26 cellular contexts compared by ENCODE assay signal in genomic region chr5:117800261-117800660, GRCh38.
A peak's percentile ranks its signal among the peaks of the same experiment; 100 is the strongest.
DNase-seq lines count a peak whose midpoint lies in the region; ATAC-seq, FAIRE-seq and TF ChIP-seq lines count a peak whose summit lies in the region.
"Had no signal": no experiment of that assay in that cellular context is flagged by ENCODE, and none has a peak within 500 bp of the region (broad histone marks: within the 10 kb centered on the region; RNA-seq: fewer than 3 reads in every experiment).

No MANE protein-coding gene starts in this region.

- TF ChIP-seq CTCF in VCaP (conservative IDR thresholded peaks at IDR 0.05) (no peak), fibroblast of pulmonary artery (IDR thresholded peaks at IDR 0.05; ENCODE audit: low read length, missing control alignments) (no peak)

- ATAC-seq in HG03045 (IDR thresholded peaks at IDR 0.05; ENCODE audit: unreplicated experiment) = no peak
- no peak for ATAC-seq in HG03280 (IDR thresholded peaks at IDR 0.05; ENCODE audit: unreplicated experiment)
- ATAC-seq: CD8-positive, alpha-beta T cell; K562 had no signal

- no peak for FAIRE-seq in urothelium cell line (lab: Jason Lieb, UNC)
- FAIRE-seq: GM18507, K562, RCC 7860 had no signal

- no peak overlapping the region for H3K4me3 ChIP-seq in fibroblast of pulmonary artery (replicated peaks; ENCODE audit: low read depth, low read length)
- H3K4me3 ChIP-seq: adrenal gland, GM23248, K562, stomach, tibial nerve had no signal

- peak overlapping the region; percentile 61 for H3K27ac ChIP-seq in VCaP
- H3K27ac ChIP-seq: adrenal gland, GM23248, parathyroid adenoma, stomach, tibial nerve had no signal

- DNase-seq in ELR (ENCODE audit: low read depth) (peak; percentile 35), fibroblast of pulmonary artery (ENCODE audit: low read depth) (peak; percentile 70), medulla oblongata (ENCODE audit: extremely low spot score) (peak; percentile 8), urothelium cell line (ENCODE audit: low spot score) (no peak), SHP77 (lab: John Stamatoyannopoulos, UW) (no peak)
- DNase-seq: activated CD8-positive, alpha-beta memory T cell treated with anti-CD3 and anti-CD28 coated beads for 24 hours; activated T-cell treated with anti-CD3 and anti-CD28 coated beads, Interleukin-2, amount 50 U/mL, for 24 hours; adrenal gland; caudate nucleus; CD8-positive, alpha-beta T cell; dermis blood vessel endothelial cell; GDM1; GM23248; MM.1S; NCI-H1694; nephron progenitor cell; stimulated activated CD8-positive, alpha-beta memory T cell treated with anti-CD3 and anti-CD28 coated beads, Interleukin-4, amount 100 ng/mL, for 48 hours; stomach had no signal

Comparison
In these comparisons a context has a peak if more than half of its experiments do, and no peak if none do; other contexts are left out.
1. DNase-seq: peak in ELR (single experiment), fibroblast of pulmonary artery (single experiment) and medulla oblongata (single experiment); none in urothelium cell line (single experiment) and SHP77 (0 of 2).